In the genomic region with DNA sequence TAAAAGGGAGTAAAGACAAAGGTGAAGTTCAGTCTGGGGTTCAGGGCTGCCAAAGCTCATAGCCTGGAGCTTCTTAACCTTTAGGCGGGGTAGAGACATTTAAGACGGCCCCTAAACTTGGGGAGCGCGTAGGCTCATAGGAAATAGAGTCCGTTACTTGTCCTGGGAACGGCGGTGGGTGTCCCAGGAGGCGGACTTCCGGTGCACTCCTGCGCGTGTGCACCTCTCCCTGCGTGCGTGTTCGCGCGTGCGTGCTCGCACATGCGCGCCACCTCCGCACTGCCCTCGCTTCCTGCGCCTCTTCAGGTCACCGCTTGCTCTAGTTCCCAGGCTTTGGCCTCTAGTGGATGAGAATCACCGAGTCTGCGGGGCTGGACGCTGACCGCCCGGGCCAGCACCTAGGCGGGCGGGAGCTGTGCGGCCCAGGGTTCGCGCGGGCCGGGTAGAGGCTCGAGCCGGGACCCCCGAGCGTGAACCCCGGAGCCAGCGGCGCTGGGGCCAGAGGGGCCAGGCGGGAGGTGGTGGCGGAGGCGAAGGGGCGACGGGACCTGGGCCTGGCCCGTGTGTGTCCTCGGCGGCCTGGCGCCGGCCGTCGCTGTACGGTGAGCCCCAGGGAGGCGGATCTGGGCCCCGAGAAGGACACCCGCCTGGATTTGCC, we compare ENCODE assay signal across 8 cellular contexts. TPM values are rescaled to one million over a fixed set of nuclear protein-coding genes. Genes with fewer than 3 reads are reported as not detected.
DNase-seq lines count a peak whose midpoint lies in the region; ATAC-seq lines count a peak whose summit lies in the region.
"Not testable (repeated sequence)": the region's sequence is repeated elsewhere in the genome, so short reads cannot be mapped to it uniquely, and the experiment has no call there.

No MANE protein-coding gene starts in this region.

- peak; percentile 98 for ATAC-seq in GM21381 (IDR thresholded peaks at IDR 0.05; ENCODE audit: unreplicated experiment)

- no CpG with 5 or more reads among the region's 59 CpGs for WGBS in mesendoderm (ENCODE audit: extremely low coverage, insufficient coverage, low lambda C conversion rate)

- H3K18ac ChIP-seq in mesendoderm (ENCODE audit: low read length), result not testable (repeated sequence)

- not testable (repeated sequence) for H3K4me1 ChIP-seq in NT2/D1 (ENCODE audit: insufficient read depth, insufficient read length); endocrine pancreas (ENCODE audit: control insufficient read depth, insufficient read depth, low read length); mesendoderm (ENCODE audit: control insufficient read depth, low read depth, low read length)

- H2BK15ac ChIP-seq in mesendoderm (replicated peaks; ENCODE audit: low read depth), result not testable (repeated sequence)

- H3K79me1 ChIP-seq in mesendoderm (ENCODE audit: low read length), result not testable (repeated sequence)

- H3K4me3 ChIP-seq in NT2/D1 (ENCODE audit: insufficient read length, low read depth), result peak overlapping the region; percentile 39
- H3K4me3 ChIP-seq in endocrine pancreas (ENCODE audit: control insufficient read depth, insufficient read depth, low read length), result peak overlapping the region; percentile 29
- H3K4me3 ChIP-seq in mesendoderm (ENCODE audit: low read length), result not testable (repeated sequence)

- not testable (repeated sequence) for H3K27ac ChIP-seq in mesendoderm (ENCODE audit: low read depth, low read length)

- DNase-seq in Caki2 (ENCODE audit: low read depth), result peak; percentile 85
- peak; percentile 80 for DNase-seq in HT-29 (ENCODE audit: low spot score)
- peak; percentile 88 for DNase-seq in NT2/D1 (ENCODE audit: low read depth, low spot score)
- DNase-seq in activated CD8-positive, alpha-beta memory T cell treated with anti-CD3 and anti-CD28 coated beads, Interleukin-2, amount 50 U/mL, for 1 hour (ENCODE audit: extremely low read depth), result peak; percentile 49
- DNase-seq in mesendoderm, result peak; percentile 95
- DNase-seq in stimulated activated CD8-positive, alpha-beta memory T cell treated with anti-CD3 and anti-CD28 coated beads, Interleukin-12 subunit alpha, Interleukin-12 subunit beta, amount 100 ng/mL, for 1 hour (ENCODE audit: low read depth), result peak; percentile 52

- H3K9ac ChIP-seq in NT2/D1 (ENCODE audit: insufficient read length, low read depth) (peak overlapping the region; percentile 64), mesendoderm (ENCODE audit: low read length) (peak overlapping the region; percentile 61)
- not testable (repeated sequence) for H3K9ac ChIP-seq in endocrine pancreas (ENCODE audit: control insufficient read depth, insufficient read depth, low read length)

- not testable (repeated sequence) for H3K36me3 ChIP-seq in NT2/D1 (ENCODE audit: insufficient read depth, insufficient read length, low read length); endocrine pancreas (ENCODE audit: control insufficient read depth, insufficient read depth, low read length); mesendoderm (ENCODE audit: control insufficient read depth, insufficient read depth, low read length)

- H2BK5ac ChIP-seq in mesendoderm (ENCODE audit: low read length), result not testable (repeated sequence)

- H3K79me2 ChIP-seq in mesendoderm (ENCODE audit: control insufficient read depth, insufficient read depth, low read length), result not testable (repeated sequence)

- not testable (repeated sequence) for H3K9me3 ChIP-seq in NT2/D1 (ENCODE audit: insufficient read depth, low read length); endocrine pancreas (ENCODE audit: control insufficient read depth, low read length)

- not testable (repeated sequence) for H3K23ac ChIP-seq in mesendoderm (ENCODE audit: low read length)

- H3K27me3 ChIP-seq in NT2/D1 (ENCODE audit: insufficient read depth, insufficient read length); endocrine pancreas (ENCODE audit: control insufficient read depth, insufficient read depth, low read length); mesendoderm (ENCODE audit: insufficient read depth, low read length, poor library complexity): not testable (repeated sequence)

- not testable (repeated sequence) for H3K4me2 ChIP-seq in mesendoderm (ENCODE audit: low read length)

- peak overlapping the region; percentile 84 for H3K56ac ChIP-seq in mesendoderm (ENCODE audit: low read length)

- H4K8ac ChIP-seq in mesendoderm (ENCODE audit: low read depth, low read length), result not testable (repeated sequence)

- not testable (repeated sequence) for H4K5ac ChIP-seq in mesendoderm (ENCODE audit: low read length)

- in situ Hi-C loops in Caki2 (cut with HindIII; ENCODE audit: low pct_unique_long_range_greater_than_20kb, low sequenced_read_pairs), result not testable (repeated sequence)

- H2BK120ac ChIP-seq in mesendoderm (ENCODE audit: low read depth, low read length), result not testable (repeated sequence)

- H2AK5ac ChIP-seq in mesendoderm (ENCODE audit: low read length), result not testable (repeated sequence)

- H3K4ac ChIP-seq in mesendoderm (ENCODE audit: low read depth, low read length), result not testable (repeated sequence)

RNA-seq across cellular contexts. Expression of a gene that starts 45.7 kb away (rescaled TPM):
- 2.7 and 3.6 TPM in 2 replicates for total RNA-seq in Caki2 (2014; rRNA removed; shearing (Covaris generic); ENCODE audit: low replicate concordance)
- 17.5 and 18.7 TPM in 2 replicates for total RNA-seq in HT-29 (2014; rRNA removed; shearing (Covaris generic))
- 56.8 TPM for polyA plus RNA-seq in mesendoderm (2013, experiment 1 of 2)
- polyA plus RNA-seq in mesendoderm (2013, experiment 2 of 2), result 56.7 TPM

RNA-seq across cellular contexts. Expression of a gene that starts 51.2 kb away (rescaled TPM):
- 0.09 and 0.78 TPM in 2 replicates for total RNA-seq in Caki2 (2014; rRNA removed; shearing (Covaris generic); ENCODE audit: low replicate concordance)
- 1.5 and 2.5 TPM in 2 replicates for total RNA-seq in HT-29 (2014; rRNA removed; shearing (Covaris generic))
- polyA plus RNA-seq in mesendoderm (2013, experiment 1 of 2), result 1.2 TPM
- polyA plus RNA-seq in mesendoderm (2013, experiment 2 of 2), result 1.2 TPM
